1 cellular context compared by ENCODE assay signal in the genomic region with DNA sequence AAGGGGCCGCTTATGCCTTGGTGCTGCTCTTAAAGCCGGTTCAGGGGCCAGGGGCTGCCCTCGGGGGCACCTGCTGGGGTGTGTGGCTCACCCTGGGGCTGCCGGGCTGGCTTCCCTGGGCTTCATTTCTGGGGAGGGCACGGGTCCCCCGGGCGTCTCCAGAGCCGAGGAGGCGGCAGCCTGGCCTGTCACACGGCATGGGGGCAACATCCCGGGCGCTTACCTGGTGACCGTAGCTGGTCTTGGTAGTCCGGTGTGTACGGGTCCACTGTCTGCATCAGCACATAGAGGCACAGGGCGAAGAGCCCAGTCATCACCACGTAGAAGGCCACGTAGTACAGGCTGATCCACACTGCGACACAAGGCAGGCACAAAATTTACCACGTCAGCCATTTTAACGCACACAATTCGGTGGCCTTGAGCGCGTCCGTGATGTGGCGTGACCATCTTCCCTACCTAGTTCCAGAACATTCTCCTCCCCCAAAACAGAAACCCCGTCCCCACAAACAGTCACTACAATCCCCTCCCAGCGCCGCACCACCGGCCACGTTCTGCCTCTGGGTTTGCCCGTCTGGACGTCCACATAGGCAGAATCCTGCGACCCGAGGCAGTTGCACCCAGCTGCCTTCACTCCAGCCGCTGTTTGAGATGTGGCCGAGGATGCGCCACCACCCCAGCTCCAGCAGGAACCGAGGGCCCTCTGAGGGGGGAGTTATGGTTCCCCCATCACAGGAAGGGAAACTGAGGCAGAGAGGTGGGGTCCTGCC.
TF ChIP-seq lines count a peak whose summit lies in the region.

No MANE protein-coding gene starts in this region.

TF ChIP-seq in WTC11, 78 proteins besides CTCF, POLR2A, EP300 and RAD21 (continued from another document):
- TF ChIP-seq ATF2 (CRISPR knock-in tag; IDR thresholded peaks at IDR 0.05; ENCODE audit: borderline replicate concordance, low read depth) (no peak), ZBTB21 (CRISPR knock-in tag; IDR thresholded peaks at IDR 0.05; ENCODE audit: borderline replicate concordance) (no peak), JUN (CRISPR knock-in tag; IDR thresholded peaks at IDR 0.05) (no peak), ZNF232 (CRISPR knock-in tag; IDR thresholded peaks at IDR 0.05) (no peak), ZNF671 (CRISPR knock-in tag; IDR thresholded peaks at IDR 0.05) (no peak), TEAD1 (CRISPR knock-in tag; IDR thresholded peaks at IDR 0.05) (no peak), GABPB1 (CRISPR knock-in tag; IDR thresholded peaks at IDR 0.05) (no peak), ZNF219 (CRISPR knock-in tag; IDR thresholded peaks at IDR 0.05; ENCODE audit: borderline replicate concordance) (no peak)
- TF ChIP-seq, protein P1, sequence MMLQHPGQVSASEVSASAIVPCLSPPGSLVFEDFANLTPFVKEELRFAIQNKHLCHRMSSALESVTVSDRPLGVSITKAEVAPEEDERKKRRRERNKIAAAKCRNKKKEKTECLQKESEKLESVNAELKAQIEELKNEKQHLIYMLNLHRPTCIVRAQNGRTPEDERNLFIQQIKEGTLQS (CRISPR knock-in tag; conservative IDR thresholded peaks at IDR 0.05): no peak
